8 cellular contexts compared by ENCODE assay signal in genomic region chr1:234978397-234979291, GRCh38.
DNase-seq lines count a peak whose midpoint lies in the region; ATAC-seq and TF ChIP-seq lines count a peak whose summit lies in the region.

No MANE protein-coding gene starts in this region.

- H3K4me1 Mint-ChIP-seq in activated CD8-positive, alpha-beta T cell treated with anti-CD3 and anti-CD28 coated beads for 36 hours (ENCODE audit: low read depth) = peaks cover 69% of the 10 kb centered on the region

- peak overlapping the region; percentile 92 for H3K27ac Mint-ChIP-seq in activated CD8-positive, alpha-beta T cell treated with anti-CD3 and anti-CD28 coated beads for 36 hours

- TF ChIP-seq CTCF in activated CD8-positive, alpha-beta T cell treated with anti-CD3 and anti-CD28 coated beads for 36 hours (IDR thresholded peaks at IDR 0.05) = no peak

- POLR2A ChIA-PET in activated CD8-positive, alpha-beta T cell treated with anti-CD3 and anti-CD28 coated beads for 36 hours (lab: Charles Lee) = interaction anchor here (0.6 to 3.8 kb wide), 12 partner anchors 8 to 375 kb away, joined by 3 to 25 read pairs (median 6); partner anchors contain the start of gene IRF2BP2

- peak; percentile 21 for DNase-seq in activated CD4-positive, CD25-positive, alpha-beta regulatory T cell treated with anti-CD3 and anti-CD28 coated beads, Interleukin-2, amount 50 U/mL, for 16 hours (ENCODE audit: low read depth, low spot score)
- no peak for DNase-seq in activated CD4-positive, CD25-positive, alpha-beta regulatory T cell treated with anti-CD3 and anti-CD28 coated beads, Interleukin-2, amount 50 U/mL, for 72 hours
- DNase-seq in NCI-H2171 (lab: John Stamatoyannopoulos, UW) (peak; percentile 67), fibroblast of gingiva (ENCODE audit: low read depth) (peak; percentile 91), occipital lobe (lab: John Stamatoyannopoulos, UW) (peak; percentile 59), NCI-H187 (lab: John Stamatoyannopoulos, UW) (no peak)
- peak; percentile 81 for DNase-seq in activated CD8-positive, alpha-beta T cell treated with anti-CD3 and anti-CD28 coated beads for 36 hours

- peak; percentile 72 for ATAC-seq in HG02759 (IDR thresholded peaks at IDR 0.05; ENCODE audit: unreplicated experiment)
- peak; percentile 52 for ATAC-seq in activated CD8-positive, alpha-beta T cell treated with anti-CD3 and anti-CD28 coated beads for 36 hours

- intact Hi-C loops in activated CD8-positive, alpha-beta T cell treated with anti-CD3 and anti-CD28 coated beads for 36 hours (cut with micrococcal nuclease) = no loop called here

- H3K36me3 Mint-ChIP-seq in activated CD8-positive, alpha-beta T cell treated with anti-CD3 and anti-CD28 coated beads for 36 hours (ENCODE audit: low read depth) = peaks cover 5% of the 10 kb centered on the region

- peaks cover 2% of the 10 kb centered on the region for H3K9me3 Mint-ChIP-seq in activated CD8-positive, alpha-beta T cell treated with anti-CD3 and anti-CD28 coated beads for 36 hours

- H3K27me3 Mint-ChIP-seq in activated CD8-positive, alpha-beta T cell treated with anti-CD3 and anti-CD28 coated beads for 36 hours = no peaks in the 10 kb centered on the region

- H3K4me3 Mint-ChIP-seq in activated CD8-positive, alpha-beta T cell treated with anti-CD3 and anti-CD28 coated beads for 36 hours = peak overlapping the region; percentile 68

- CTCF ChIA-PET in activated CD8-positive, alpha-beta T cell treated with anti-CD3 and anti-CD28 coated beads for 36 hours (lab: Charles Lee) = interaction anchor here (1.1 to 2.6 kb wide), 5 partner anchors 9 to 45 kb away, joined by 3 to 12 read pairs (median 5); no protein-coding TSS in a partner anchor

Comparison
In these comparisons a context has a peak if more than half of its experiments do, and no peak if none do; other contexts are left out.
1. DNase-seq: peak in activated CD4-positive, CD25-positive, alpha-beta regulatory T cell treated with anti-CD3 and anti-CD28 coated beads, Interleukin-2, amount 50 U/mL, for 16 hours (single experiment), NCI-H2171 (single experiment), activated CD8-positive, alpha-beta T cell treated with anti-CD3 and anti-CD28 coated beads for 36 hours (single experiment), fibroblast of gingiva (single experiment) and occipital lobe (single experiment); none in activated CD4-positive, CD25-positive, alpha-beta regulatory T cell treated with anti-CD3 and anti-CD28 coated beads, Interleukin-2, amount 50 U/mL, for 72 hours (single experiment) and NCI-H187 (0 of 2).